In the genomic region with DNA sequence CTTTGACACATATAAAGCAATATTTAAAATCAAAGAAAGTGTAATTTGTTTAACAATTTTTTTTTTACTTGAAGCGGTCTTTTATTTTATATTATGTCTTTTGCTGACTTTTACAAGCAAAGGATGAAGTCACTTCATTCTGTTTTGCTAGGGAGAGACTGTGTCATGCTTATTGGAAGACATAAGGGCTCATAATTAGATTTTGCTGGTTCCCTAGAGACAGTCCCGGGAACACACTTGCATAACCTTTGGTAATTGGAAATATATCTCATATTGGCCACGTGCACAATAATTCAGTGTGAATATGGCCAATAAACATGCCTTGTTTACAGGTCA, we compare ENCODE assay signal across 9 cellular contexts. TPM values are rescaled to one million over a fixed set of nuclear protein-coding genes. Genes with fewer than 3 reads are reported as not detected.
DNase-seq lines count a peak whose midpoint lies in the region; ATAC-seq lines count a peak whose summit lies in the region.
"Had no signal": no experiment of that assay in that cellular context is flagged by ENCODE, and none has a peak within 500 bp of the region (broad histone marks: within the 10 kb centered on the region; RNA-seq: fewer than 3 reads in every experiment).

No MANE protein-coding gene starts in this region.

- intact Hi-C loops in posterior cingulate gyrus (cut with DNase I), result no loop called here

- ATAC-seq in HG02610 (IDR thresholded peaks at IDR 0.05; ENCODE audit: unreplicated experiment), result peak; percentile 10

- H3K9me3 Mint-ChIP-seq in activated naive CD8-positive, alpha-beta T cell (ENCODE audit: low read depth), result no peaks in the 10 kb centered on the region

- no peak overlapping the region for H3K27ac Mint-ChIP-seq in activated naive CD8-positive, alpha-beta T cell
- H3K27ac Mint-ChIP-seq: nephron had no signal

- peaks cover 39% of the 10 kb centered on the region for H3K79me2 ChIP-seq in ACC112 (ENCODE audit: control insufficient read depth, insufficient read depth, low read length, unreplicated experiment)

- H3K36me3 Mint-ChIP-seq in activated naive CD8-positive, alpha-beta T cell, result no peaks in the 10 kb centered on the region

- H3K4me3 ChIP-seq in ACC112 (ENCODE audit: low read depth, low read length), result peak overlapping the region; percentile 90
- peak overlapping the region; percentile 59 for H3K4me3 ChIP-seq in mononuclear cell (ENCODE audit: low read length)

- H3K27me3 Mint-ChIP-seq in activated naive CD8-positive, alpha-beta T cell, result peaks cover 15% of the 10 kb centered on the region

- no peaks in the 10 kb centered on the region for H3K36me3 ChIP-seq in ACC112 (ENCODE audit: insufficient read depth, low read length)

- peaks cover 4% of the 10 kb centered on the region for H3K4me1 Mint-ChIP-seq in activated naive CD8-positive, alpha-beta T cell (ENCODE audit: low read depth)
- H3K4me1 Mint-ChIP-seq: nephron had no signal

- peak overlapping the region; percentile 88 for H3K4me3 Mint-ChIP-seq in activated naive CD8-positive, alpha-beta T cell

- DNase-seq in GM19240 (ENCODE audit: insufficient read length, low spot score) (no peak), NCI-H2196 (lab: John Stamatoyannopoulos, UW; ENCODE audit: unreplicated experiment) (no peak), posterior cingulate gyrus (no peak), NCI-H1417 (lab: John Stamatoyannopoulos, UW) (no peak)

- H3K4me1 ChIP-seq in ACC112 (ENCODE audit: control insufficient read depth, insufficient read depth, low read length, unreplicated experiment) (peaks cover 7% of the 10 kb centered on the region), mononuclear cell (ENCODE audit: insufficient read depth, low read length) (peaks cover 9% of the 10 kb centered on the region)

- peak overlapping the region; percentile 88 for H2AFZ ChIP-seq in ACC112 (ENCODE audit: low read length, unreplicated experiment)

- H3K27me3 ChIP-seq in ACC112 (ENCODE audit: insufficient read depth, low read length), result peaks cover 3% of the 10 kb centered on the region; the same call in 1 of the 2 replicates
- peaks cover 16% of the 10 kb centered on the region for H3K27me3 ChIP-seq in mononuclear cell (ENCODE audit: insufficient read depth, low read length)

- H3K27ac ChIP-seq in ACC112 (ENCODE audit: low read depth, low read length), result no peak overlapping the region

- no peaks in the 10 kb centered on the region for H3K9me3 ChIP-seq in mononuclear cell (ENCODE audit: low read depth, low read length)

RNA-seq across cellular contexts. Expression of a gene that starts 0.4 kb away (rescaled TPM):
- total RNA-seq in mononuclear cell, result 24.6 TPM

RNA-seq across cellular contexts. Expression of a gene that starts 7.3 kb away (rescaled TPM):
- total RNA-seq in mononuclear cell, result not detected

RNA-seq across cellular contexts. Expression of a gene that starts 47.1 kb away (rescaled TPM):
- not detected for total RNA-seq in mononuclear cell
